21 cellular contexts compared by ENCODE assay signal in genomic region chr1:168693872-168694238, GRCh38. TPM values are rescaled to one million over a fixed set of nuclear protein-coding genes. Genes with fewer than 3 reads are reported as not detected.
DNase-seq lines count a peak whose midpoint lies in the region; ATAC-seq and TF ChIP-seq lines count a peak whose summit lies in the region.
"Had no signal": no experiment of that assay in that cellular context is flagged by ENCODE, and none has a peak within 500 bp of the region (broad histone marks: within the 10 kb centered on the region; RNA-seq: fewer than 3 reads in every experiment).

No MANE protein-coding gene starts in this region.

- no peak for ATAC-seq in GM19035 (IDR thresholded peaks at IDR 0.05; ENCODE audit: unreplicated experiment)
- ATAC-seq in HG02623 (IDR thresholded peaks at IDR 0.05; ENCODE audit: unreplicated experiment), result no peak
- ATAC-seq: GM12878, HCT116 had no signal

- no peak overlapping the region for H3K9ac ChIP-seq in duodenal mucosa (ENCODE audit: low read depth in 1 of 2, low read length in 2 of 2)

- H3K27me3 ChIP-seq in Peyer's patch (no peaks in the 10 kb centered on the region), duodenal mucosa (ENCODE audit: control insufficient read depth in 1 of 2, insufficient read depth in 2 of 2, low read length in 2 of 2) (no peaks in the 10 kb centered on the region), stomach (no peaks in the 10 kb centered on the region)

- no peaks in the 10 kb centered on the region for H3K27me3 Mint-ChIP-seq in nephron (ENCODE audit: low read depth)

- no peak overlapping the region for H3K4me3 ChIP-seq in Peyer's patch
- peak overlapping the region in 1 of 2 donors; percentile 20 for H3K4me3 ChIP-seq in duodenal mucosa (ENCODE audit: low read depth in 1 of 2, low read length in 2 of 2)
- no peak overlapping the region for H3K4me3 ChIP-seq in stomach
- H3K4me3 ChIP-seq: GM12878, SK-N-MC had no signal

- no peaks in the 10 kb centered on the region for H3K9me3 Mint-ChIP-seq in nephron

- WGBS in stomach, 5 donors, result 37 to 65% (median 48%) methylated on average over 2 of the region's 2 CpGs

- TF ChIP-seq CTCF in Peyer's patch (IDR thresholded peaks at IDR 0.05) (no peak), nephron (IDR thresholded peaks at IDR 0.05; ENCODE audit: unreplicated experiment in 3 of 3) (no peak), stomach (IDR thresholded peaks at IDR 0.05) (no peak)

- H3K27ac ChIP-seq in Peyer's patch (peak overlapping the region in 3 of 4 donors; percentile 41 to 67 (median 52)), duodenal mucosa (ENCODE audit: low read depth, low read length) (peak overlapping the region; percentile 13), stomach (peak overlapping the region; percentile 51 to 82 (median 68))
- H3K27ac ChIP-seq: SK-N-MC had no signal

- H3K36me3 ChIP-seq in Peyer's patch (no peaks in the 10 kb centered on the region), duodenal mucosa (ENCODE audit: control insufficient read depth in 1 of 2, insufficient read depth in 2 of 2, low read length in 2 of 2) (no peaks in the 10 kb centered on the region), stomach (no peaks in the 10 kb centered on the region)

- no peak overlapping the region for H3K4me3 Mint-ChIP-seq in nephron
- H3K4me3 Mint-ChIP-seq: CD14-positive monocyte had no signal

- intact Hi-C loops in stomach (cut with DNase I; ENCODE audit: low total_unique reads), result no loop called here

- peaks cover 0 to 9% (median 0%) of the 10 kb centered on the region in 4 donors for H3K4me1 ChIP-seq in Peyer's patch
- peaks cover 5 to 45% of the 10 kb centered on the region in 2 donors for H3K4me1 ChIP-seq in duodenal mucosa (ENCODE audit: control insufficient read depth in 1 of 2, insufficient read depth in 2 of 2, low read length in 2 of 2)
- peaks cover 0 to 61% (median 32%) of the 10 kb centered on the region in 4 donors for H3K4me1 ChIP-seq in stomach

- no peaks in the 10 kb centered on the region for H3K36me3 Mint-ChIP-seq in nephron (ENCODE audit: low read depth)
- H3K36me3 Mint-ChIP-seq: CD14-positive monocyte had no signal

- H3K9me3 ChIP-seq in Peyer's patch (no peaks in the 10 kb centered on the region), duodenal mucosa (ENCODE audit: control insufficient read depth in 1 of 2, low read length in 2 of 2) (no peaks in the 10 kb centered on the region), stomach (no peaks in the 10 kb centered on the region)

- TF ChIP-seq POLR2A in Peyer's patch (IDR thresholded peaks at IDR 0.05) (no peak), stomach (IDR thresholded peaks at IDR 0.05) (no peak)

- H3K27ac Mint-ChIP-seq in nephron, result peak overlapping the region; percentile 66 to 82 (median 78)
- H3K27ac Mint-ChIP-seq: CD14-positive monocyte had no signal

- no peak for DNase-seq in Peyer's patch
- no peak for DNase-seq in stomach
- no peak for DNase-seq in NCI-H510A (lab: John Stamatoyannopoulos, UW)
- DNase-seq: AML-193, GF-D8, GOT3, KBM-7, MV-4-11, NCI-H1694 treated with DMSO at 0.1 percent for 48 hours, NCI-H774, Right ventricle myocardium superior had no signal

- TF ChIP-seq EP300 in stomach (IDR thresholded peaks at IDR 0.05), result no peak

- H3K4me1 Mint-ChIP-seq in nephron, result peaks cover 41% of the 10 kb centered on the region
- H3K4me1 Mint-ChIP-seq: CD14-positive monocyte had no signal

RNA-seq across cellular contexts. Expression of gene DPT, which starts 35.2 kb away (rescaled TPM):
- 10 to 100 TPM in 3 of 4 donors, 1 to 10 TPM in 1; 6.8 to 25.9 (median 17.2) TPM for total RNA-seq in Peyer's patch
- total RNA-seq in stomach, result 10 to 100 TPM; 21.7 to 86.7 (median 58.8) TPM
- 10 to 100 TPM; 20.1 to 60.3 (median 35.5) TPM for polyA plus RNA-seq in stomach
- total RNA-seq: NCI-H460, OCI-LY7 had no signal
- polyA plus RNA-seq: CD14-positive monocyte had no signal

Comparison
In these comparisons a context has a peak if more than half of its experiments do, and no peak if none do; other contexts are left out.
1. H3K27ac ChIP-seq: peak in every context shown above with its lines; median percentile 68 in stomach; 52 in Peyer's patch; 13 in duodenal mucosa.